1 cellular context compared by ENCODE assay signal in genomic region chr1:186900539-186901237, GRCh38.
TF ChIP-seq lines count a peak whose summit lies in the region.

No MANE protein-coding gene starts in this region.

TF ChIP-seq in SK-N-SH treated with all-trans-retinoic acid at 6 μM for 48 hours, 23 proteins besides CTCF, POLR2A, EP300 and RAD21 (continued from another document):
- TF ChIP-seq OSR1 (CRISPR knock-in tag; IDR thresholded peaks at IDR 0.05) (no peak), CSRNP3 (CRISPR knock-in tag; IDR thresholded peaks at IDR 0.05) (no peak), CSDC2 (CRISPR knock-in tag; IDR thresholded peaks at IDR 0.05) (no peak), TCF4 (CRISPR knock-in tag; IDR thresholded peaks at IDR 0.05; ENCODE audit: borderline replicate concordance) (no peak), PPARA (CRISPR knock-in tag; IDR thresholded peaks at IDR 0.05; ENCODE audit: borderline replicate concordance) (no peak)
